In the genomic region with DNA sequence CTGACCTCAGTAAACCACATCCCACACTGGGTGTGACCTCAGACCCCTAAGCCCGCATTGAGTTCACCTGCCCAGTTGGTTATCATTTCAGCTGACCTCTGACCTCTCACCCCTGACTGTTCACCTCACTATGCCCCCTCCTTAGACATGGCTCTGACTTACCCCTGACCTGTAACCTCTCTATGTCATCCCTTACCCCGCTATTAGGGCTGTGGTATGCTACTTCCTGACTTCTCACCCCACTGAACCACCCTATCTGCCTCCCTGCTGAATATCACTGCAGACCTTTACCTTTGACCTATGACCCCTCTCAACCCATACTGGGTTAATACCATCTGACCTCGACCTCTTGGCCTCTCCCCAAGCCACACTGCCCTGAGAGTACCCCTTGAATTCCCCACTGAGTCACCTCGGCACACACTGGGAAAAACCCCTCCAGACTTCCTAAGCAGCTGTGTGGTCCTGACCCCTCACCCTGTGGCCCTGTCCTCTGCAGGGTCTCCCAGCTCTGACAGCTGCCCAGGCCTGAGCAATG, we compare ENCODE assay signal across 21 cellular contexts. TPM values are rescaled to one million over a fixed set of nuclear protein-coding genes. Genes with fewer than 3 reads are reported as not detected.
DNase-seq lines count a peak whose midpoint lies in the region; ATAC-seq and TF ChIP-seq lines count a peak whose summit lies in the region.
"Had no signal": no experiment of that assay in that cellular context is flagged by ENCODE, and none has a peak within 500 bp of the region (broad histone marks: within the 10 kb centered on the region; RNA-seq: fewer than 3 reads in every experiment).

No MANE protein-coding gene starts in this region.

- no peak overlapping the region for H2AK5ac ChIP-seq in neuronal stem cell (ENCODE audit: low read depth, low read length)

- peak overlapping the region in 1 of 2 donors; percentile 43 for H3K4me3 ChIP-seq in neuronal stem cell (ENCODE audit: low read length in 2 of 2)
- H3K4me3 ChIP-seq: A549 had no signal

- H2BK12ac ChIP-seq in neuronal stem cell (ENCODE audit: low read length), result no peak overlapping the region

- peaks cover 3% of the 10 kb centered on the region for H3K79me1 ChIP-seq in neuronal stem cell (ENCODE audit: low read depth, low read length)

- H3K4me2 ChIP-seq in neuronal stem cell (ENCODE audit: insufficient read depth, low read length, poor library complexity, severe bottlenecking), result no peak overlapping the region
- H3K4me2 ChIP-seq: A549 had no signal

- H3K9ac ChIP-seq in neuronal stem cell (ENCODE audit: low read depth, low read length, poor library complexity), result no peak overlapping the region

- H4K8ac ChIP-seq in neuronal stem cell (ENCODE audit: low read depth, low read length), result no peak overlapping the region

- peaks cover 15% of the 10 kb centered on the region for H3K36me3 Mint-ChIP-seq in activated CD4-positive, alpha-beta memory T cell treated with anti-CD3 and anti-CD28 coated beads for 36 hours
- peaks cover 20% of the 10 kb centered on the region for H3K36me3 Mint-ChIP-seq in activated CD4-positive, alpha-beta memory T cell treated with anti-CD3 and anti-CD28 coated beads, Interleukin-2, amount 10 ng/mL, durations not matched to agents 7 days and 5 days (ENCODE audit: low read depth)
- H3K36me3 Mint-ChIP-seq in activated T-helper 17 cell treated with anti-CD3 and anti-CD28 coated beads, Interleukin-2, amount 50 U/mL, for 72 hours (ENCODE audit: low read depth), result peaks cover 35% of the 10 kb centered on the region
- peaks cover 0 to 7% (median 4%) of the 10 kb centered on the region in 3 donors for H3K36me3 Mint-ChIP-seq in naive thymus-derived CD8-positive, alpha-beta T cell

- H3K18ac ChIP-seq in neuronal stem cell (ENCODE audit: low read length), result no peak overlapping the region

- peaks cover 0 to 4% of the 10 kb centered on the region in 2 donors for H3K4me1 ChIP-seq in neuronal stem cell (ENCODE audit: control insufficient read depth in 2 of 2, insufficient read depth in 1 of 2, low read depth in 1 of 2, low read length in 2 of 2)

- no peaks in the 10 kb centered on the region for H3K9me3 ChIP-seq in neuronal stem cell (replicated peaks in 1 of 2; ENCODE audit: control insufficient read depth in 2 of 2, insufficient read depth in 1 of 2, low read depth in 1 of 2, low read length in 2 of 2)
- H3K9me3 ChIP-seq: A549 had no signal

- no peak overlapping the region for H3K4ac ChIP-seq in neuronal stem cell (ENCODE audit: low read length)

- H3K27ac ChIP-seq in neuronal stem cell (replicated peaks; ENCODE audit: low read length), result no peak overlapping the region
- H3K27ac ChIP-seq: A549 had no signal

- CTCF ChIA-PET in activated CD4-positive, alpha-beta memory T cell treated with anti-CD3 and anti-CD28 coated beads for 36 hours (lab: Charles Lee), result interaction anchor here (1.9 kb wide), 1 partner anchor 9 kb away, joined by 6 read pairs; a partner anchor contains a TSS
- CTCF ChIA-PET in activated CD4-positive, alpha-beta memory T cell treated with anti-CD3 and anti-CD28 coated beads, Interleukin-2, amount 10 ng/mL, durations not matched to agents 7 days and 5 days (lab: Charles Lee), result interaction anchor here (2.1 kb wide), 1 partner anchor 41 kb away, joined by 6 read pairs; a partner anchor contains a TSS

- no peak overlapping the region for H2BK15ac ChIP-seq in neuronal stem cell (ENCODE audit: low read length)

- H3K27me3 ChIP-seq in neuronal stem cell (ENCODE audit: control insufficient read depth in 3 of 3, insufficient read depth in 3 of 3, low read depth in 1 of 3, low read length in 3 of 3), result no peaks in the 10 kb centered on the region

- peaks cover 8% of the 10 kb centered on the region for H3K4me1 Mint-ChIP-seq in activated CD4-positive, alpha-beta memory T cell treated with anti-CD3 and anti-CD28 coated beads for 36 hours (ENCODE audit: low read depth)
- peaks cover 8% of the 10 kb centered on the region for H3K4me1 Mint-ChIP-seq in activated CD4-positive, alpha-beta memory T cell treated with anti-CD3 and anti-CD28 coated beads, Interleukin-2, amount 10 ng/mL, durations not matched to agents 7 days and 5 days
- H3K4me1 Mint-ChIP-seq in activated T-helper 17 cell treated with anti-CD3 and anti-CD28 coated beads, Interleukin-2, amount 50 U/mL, for 72 hours, result peaks cover 10% of the 10 kb centered on the region
- peaks cover 0 to 4% (median 0%) of the 10 kb centered on the region in 4 donors for H3K4me1 Mint-ChIP-seq in naive thymus-derived CD8-positive, alpha-beta T cell
- H3K4me1 Mint-ChIP-seq: B cell, nephron had no signal

- H3K27me3 Mint-ChIP-seq in activated CD4-positive, alpha-beta memory T cell treated with anti-CD3 and anti-CD28 coated beads for 36 hours, result no peaks in the 10 kb centered on the region
- no peaks in the 10 kb centered on the region for H3K27me3 Mint-ChIP-seq in activated CD4-positive, alpha-beta memory T cell treated with anti-CD3 and anti-CD28 coated beads, Interleukin-2, amount 10 ng/mL, durations not matched to agents 7 days and 5 days
- H3K27me3 Mint-ChIP-seq in activated T-helper 17 cell treated with anti-CD3 and anti-CD28 coated beads, Interleukin-2, amount 50 U/mL, for 72 hours, result no peaks in the 10 kb centered on the region
- H3K27me3 Mint-ChIP-seq in naive thymus-derived CD8-positive, alpha-beta T cell, result no peaks in the 10 kb centered on the region
- H3K27me3 Mint-ChIP-seq: B cell had no signal

- H3K36me3 ChIP-seq in neuronal stem cell (replicated peaks in 1 of 2; ENCODE audit: control insufficient read depth in 2 of 2, insufficient read depth in 2 of 2, low read length in 2 of 2), result peaks cover 42 to 87% of the 10 kb centered on the region in 2 donors

- no CpG with 5 or more reads among the region's 4 CpGs for WGBS in neuronal stem cell (ENCODE audit: extremely low coverage in 2 of 2, insufficient read length in 2 of 2, insufficient replicate concordance in 1 of 2), 2 donors

- no peak overlapping the region for H3K4me3 Mint-ChIP-seq in activated CD4-positive, alpha-beta memory T cell treated with anti-CD3 and anti-CD28 coated beads for 36 hours
- H3K4me3 Mint-ChIP-seq in activated CD4-positive, alpha-beta memory T cell treated with anti-CD3 and anti-CD28 coated beads, Interleukin-2, amount 10 ng/mL, durations not matched to agents 7 days and 5 days, result no peak overlapping the region
- H3K4me3 Mint-ChIP-seq in activated T-helper 17 cell treated with anti-CD3 and anti-CD28 coated beads, Interleukin-2, amount 50 U/mL, for 72 hours, result peak overlapping the region; percentile 49
- H3K4me3 Mint-ChIP-seq in naive thymus-derived CD8-positive, alpha-beta T cell, result peak overlapping the region in 1 of 10 donors; percentile 41
- H3K4me3 Mint-ChIP-seq: B cell, nephron had no signal

- intact Hi-C loops in activated CD4-positive, alpha-beta memory T cell treated with anti-CD3 and anti-CD28 coated beads for 36 hours (cut with micrococcal nuclease), result no loop called here

- no peaks in the 10 kb centered on the region for H3K9me3 Mint-ChIP-seq in activated CD4-positive, alpha-beta memory T cell treated with anti-CD3 and anti-CD28 coated beads for 36 hours
- no peaks in the 10 kb centered on the region for H3K9me3 Mint-ChIP-seq in activated CD4-positive, alpha-beta memory T cell treated with anti-CD3 and anti-CD28 coated beads, Interleukin-2, amount 10 ng/mL, durations not matched to agents 7 days and 5 days
- no peaks in the 10 kb centered on the region for H3K9me3 Mint-ChIP-seq in activated T-helper 17 cell treated with anti-CD3 and anti-CD28 coated beads, Interleukin-2, amount 50 U/mL, for 72 hours
- H3K9me3 Mint-ChIP-seq in naive thymus-derived CD8-positive, alpha-beta T cell, result no peaks in the 10 kb centered on the region
- H3K9me3 Mint-ChIP-seq: nephron had no signal

- H3K14ac ChIP-seq in neuronal stem cell (ENCODE audit: low read length), result no peak overlapping the region

- H2AFZ ChIP-seq in neuronal stem cell (ENCODE audit: low read length), result no peak overlapping the region

- POLR2A ChIA-PET in activated CD4-positive, alpha-beta memory T cell treated with anti-CD3 and anti-CD28 coated beads for 36 hours (lab: Charles Lee), result no interaction called here
- POLR2A ChIA-PET in activated CD4-positive, alpha-beta memory T cell treated with anti-CD3 and anti-CD28 coated beads, Interleukin-2, amount 10 ng/mL, durations not matched to agents 7 days and 5 days (lab: Charles Lee), result interaction anchor here (1.3 to 2.9 kb wide), 2 partner anchors 10 to 15 kb away, joined by 4 to 13 read pairs; no protein-coding TSS in a partner anchor
- POLR2A ChIA-PET in naive thymus-derived CD8-positive, alpha-beta T cell (lab: Charles Lee), result interaction anchor here (1.4 to 3.1 kb wide), 2 partner anchors 9 to 16 kb away, joined by 3 to 13 read pairs; no protein-coding TSS in a partner anchor

- H2BK120ac ChIP-seq in neuronal stem cell (ENCODE audit: low read depth, low read length), result peak overlapping the region; percentile 31

- TF ChIP-seq CTCF in GM13976 (IDR thresholded peaks at IDR 0.05; ENCODE audit: borderline replicate concordance, control extremely low read depth, extremely low read depth, insufficient read depth, missing control alignments), result no peak

- peak; percentile 71 for ATAC-seq in activated T-helper 17 cell treated with anti-CD3 and anti-CD28 coated beads, Interleukin-2, amount 50 U/mL, for 72 hours (replicated peaks)
- no peak for ATAC-seq in naive thymus-derived CD8-positive, alpha-beta T cell
- ATAC-seq in HG03139 (IDR thresholded peaks at IDR 0.05; ENCODE audit: unreplicated experiment), result no peak
- ATAC-seq: A549, left cardiac atrium, PC-3 had no signal

- in situ Hi-C loops in GM13976 (cut with MboI; ENCODE audit: low sequenced_read_pairs, unreplicated experiment), result no loop called here

- no peak for DNase-seq in activated CD4-positive, alpha-beta memory T cell treated with anti-CD3 and anti-CD28 coated beads for 36 hours
- DNase-seq in activated CD4-positive, alpha-beta memory T cell treated with anti-CD3 and anti-CD28 coated beads, Interleukin-2, amount 10 ng/mL, durations not matched to agents 7 days and 5 days, result no peak
- peak; percentile 62 for DNase-seq in GM13976 (ENCODE audit: low spot score)
- no peak for DNase-seq in neuronal stem cell (ENCODE audit: low spot score)
- DNase-seq in DMS53 treated with DMSO at 0.1 percent for 48 hours (lab: John Stamatoyannopoulos, UW; ENCODE audit: unreplicated experiment), result no peak
- no peak for DNase-seq in naive thymus-derived CD8-positive, alpha-beta T cell
- DNase-seq: activated CD4-positive, alpha-beta T cell treated with anti-CD3 and anti-CD28 coated beads for 48 hours; COR-L47; DMS79 treated with DMSO at 0.1 percent for 48 hours; head of caudate nucleus; left cardiac atrium; NCI-H1694; NCI-H748 treated with DMSO at 0.1 percent for 48 hours; PC-3; SHP77; SW 1271 had no signal

- H3K27ac Mint-ChIP-seq in activated CD4-positive, alpha-beta memory T cell treated with anti-CD3 and anti-CD28 coated beads for 36 hours, result peak overlapping the region; percentile 20
- no peak overlapping the region for H3K27ac Mint-ChIP-seq in activated CD4-positive, alpha-beta memory T cell treated with anti-CD3 and anti-CD28 coated beads, Interleukin-2, amount 10 ng/mL, durations not matched to agents 7 days and 5 days
- peak overlapping the region; percentile 77 for H3K27ac Mint-ChIP-seq in activated T-helper 17 cell treated with anti-CD3 and anti-CD28 coated beads, Interleukin-2, amount 50 U/mL, for 72 hours
- H3K27ac Mint-ChIP-seq in naive thymus-derived CD8-positive, alpha-beta T cell, result peak overlapping the region in 2 of 10 donors; percentile 59 to 70
- H3K27ac Mint-ChIP-seq: B cell, nephron had no signal

- no peak overlapping the region for H3K23ac ChIP-seq in neuronal stem cell (ENCODE audit: low read depth, low read length, poor library complexity)

- no peak overlapping the region for H2BK5ac ChIP-seq in neuronal stem cell (ENCODE audit: low read length)

- H4K91ac ChIP-seq in neuronal stem cell (ENCODE audit: low read depth, low read length, poor library complexity), result no peak overlapping the region

RNA-seq across cellular contexts. Expression of a gene that starts 8.3 kb away (rescaled TPM):
- total RNA-seq in activated CD4-positive, alpha-beta memory T cell treated with anti-CD3 and anti-CD28 coated beads for 36 hours, result 10 to 100 TPM; 10.4 to 12.3 TPM
- 10 to 100 TPM; 12.5 to 14.0 TPM for total RNA-seq in activated CD4-positive, alpha-beta memory T cell treated with anti-CD3 and anti-CD28 coated beads, Interleukin-2, amount 10 ng/mL, durations not matched to agents 7 days and 5 days
- 10 to 100 TPM; 13.1 to 22.8 TPM for total RNA-seq in activated T-helper 17 cell treated with anti-CD3 and anti-CD28 coated beads, Interleukin-2, amount 50 U/mL, for 72 hours
- polyA plus RNA-seq in neuronal stem cell (2013, experiment 1 of 2), result 17.0 TPM
- polyA plus RNA-seq in neuronal stem cell (2013, experiment 2 of 2), result 17.0 TPM
- 1 to 10 TPM; 8.1 to 8.8 TPM for total RNA-seq in naive thymus-derived CD8-positive, alpha-beta T cell
- polyA plus RNA-seq in naive thymus-derived CD8-positive, alpha-beta T cell, result under 1 TPM; 0.20 to 0.51 (median 0.35) TPM

RNA-seq across cellular contexts. Expression of a gene that starts 12.9 kb away (rescaled TPM):
- total RNA-seq in activated CD4-positive, alpha-beta memory T cell treated with anti-CD3 and anti-CD28 coated beads for 36 hours, result 100 to 1,000 TPM; 238 to 242 TPM
- total RNA-seq in activated CD4-positive, alpha-beta memory T cell treated with anti-CD3 and anti-CD28 coated beads, Interleukin-2, amount 10 ng/mL, durations not matched to agents 7 days and 5 days, result 100 to 1,000 TPM in 1 of 2 experiments, 10 to 100 TPM in 1; 96.9 to 105 TPM
- total RNA-seq in activated T-helper 17 cell treated with anti-CD3 and anti-CD28 coated beads, Interleukin-2, amount 50 U/mL, for 72 hours, result 100 to 1,000 TPM; 236 to 276 TPM
- 292 TPM for polyA plus RNA-seq in neuronal stem cell (2013, experiment 1 of 2)
- 280 TPM for polyA plus RNA-seq in neuronal stem cell (2013, experiment 2 of 2)
- 10 to 100 TPM; 39.1 to 45.5 TPM for total RNA-seq in naive thymus-derived CD8-positive, alpha-beta T cell
- polyA plus RNA-seq in naive thymus-derived CD8-positive, alpha-beta T cell, result 10 to 100 TPM; 22.4 to 50.6 (median 45.4) TPM

RNA-seq across cellular contexts. Expression of a gene that starts 18.7 kb away (rescaled TPM):
- total RNA-seq in activated CD4-positive, alpha-beta memory T cell treated with anti-CD3 and anti-CD28 coated beads for 36 hours, result 10 to 100 TPM; 28.7 to 34.9 TPM
- total RNA-seq in activated CD4-positive, alpha-beta memory T cell treated with anti-CD3 and anti-CD28 coated beads, Interleukin-2, amount 10 ng/mL, durations not matched to agents 7 days and 5 days, result 10 to 100 TPM; 26.4 to 27.9 TPM
- total RNA-seq in activated T-helper 17 cell treated with anti-CD3 and anti-CD28 coated beads, Interleukin-2, amount 50 U/mL, for 72 hours, result 10 to 100 TPM; 16.3 to 45.2 TPM
- polyA plus RNA-seq in neuronal stem cell (2013, experiment 1 of 2), result 36.4 TPM
- 40.7 TPM for polyA plus RNA-seq in neuronal stem cell (2013, experiment 2 of 2)
- total RNA-seq in naive thymus-derived CD8-positive, alpha-beta T cell, result 10 to 100 TPM; 24.1 to 28.9 TPM
- polyA plus RNA-seq in naive thymus-derived CD8-positive, alpha-beta T cell, result 10 to 100 TPM; 84.9 to 91.8 (median 85.5) TPM

RNA-seq across cellular contexts. Expression of a gene that starts 24.9 kb away (rescaled TPM):
- 10 to 100 TPM; 23.7 to 24.2 TPM for total RNA-seq in activated CD4-positive, alpha-beta memory T cell treated with anti-CD3 and anti-CD28 coated beads for 36 hours
- total RNA-seq in activated CD4-positive, alpha-beta memory T cell treated with anti-CD3 and anti-CD28 coated beads, Interleukin-2, amount 10 ng/mL, durations not matched to agents 7 days and 5 days, result 10 to 100 TPM; 36.5 to 39.2 TPM
- 10 to 100 TPM; 21.5 to 38.5 TPM for total RNA-seq in activated T-helper 17 cell treated with anti-CD3 and anti-CD28 coated beads, Interleukin-2, amount 50 U/mL, for 72 hours
- 44.3 TPM for polyA plus RNA-seq in neuronal stem cell (2013, experiment 1 of 2)
- polyA plus RNA-seq in neuronal stem cell (2013, experiment 2 of 2), result 44.9 TPM
- total RNA-seq in naive thymus-derived CD8-positive, alpha-beta T cell, result 10 to 100 TPM; 13.7 to 18.5 TPM
- 10 to 100 TPM; 39.1 to 44.8 (median 39.9) TPM for polyA plus RNA-seq in naive thymus-derived CD8-positive, alpha-beta T cell

RNA-seq across cellular contexts. Expression of a gene that starts 25.2 kb away (rescaled TPM):
- total RNA-seq in activated CD4-positive, alpha-beta memory T cell treated with anti-CD3 and anti-CD28 coated beads for 36 hours, result 10 to 100 TPM; 78.9 to 82.1 TPM
- 10 to 100 TPM; 49.1 to 58.5 TPM for total RNA-seq in activated CD4-positive, alpha-beta memory T cell treated with anti-CD3 and anti-CD28 coated beads, Interleukin-2, amount 10 ng/mL, durations not matched to agents 7 days and 5 days
- 10 to 100 TPM; 74.1 to 83.5 TPM for total RNA-seq in activated T-helper 17 cell treated with anti-CD3 and anti-CD28 coated beads, Interleukin-2, amount 50 U/mL, for 72 hours
- 35.4 TPM for polyA plus RNA-seq in neuronal stem cell (2013, experiment 1 of 2)
- polyA plus RNA-seq in neuronal stem cell (2013, experiment 2 of 2), result 32.3 TPM
- total RNA-seq in naive thymus-derived CD8-positive, alpha-beta T cell, result 10 to 100 TPM; 59.7 to 62.1 TPM
- polyA plus RNA-seq in naive thymus-derived CD8-positive, alpha-beta T cell, result 10 to 100 TPM; 11.2 to 28.1 (median 16.9) TPM
